Comparison of ENCODE assay signal across 24 cellular contexts in genomic region chr5:14793851-14794250, GRCh38.
"Had no signal": no experiment of that assay in that cellular context is flagged by ENCODE, and none has a peak within 500 bp of the region (broad histone marks: within the 10 kb centered on the region; RNA-seq: fewer than 3 reads in every experiment).

No MANE protein-coding gene starts in this region.

- H3K4me1 ChIP-seq: foreskin keratinocyte, transverse colon, uterus had no signal

- H3K27ac ChIP-seq: ascending aorta, epithelial cell of prostate, foreskin keratinocyte, transverse colon, uterus had no signal

- H3K9me3 Mint-ChIP-seq: activated CD4-positive, alpha-beta memory T cell treated with anti-CD3 and anti-CD28 coated beads, Interleukin-2, amount 10 ng/mL, durations not matched to agents 7 days and 5 days; activated naive CD8-positive, alpha-beta T cell treated with anti-CD3 and anti-CD28 coated beads, Interleukin-2, amount 50 U/mL, for 24 hours; activated T-helper 17 cell treated with anti-CD3 and anti-CD28 coated beads, Interleukin-2, amount 50 U/mL, for 72 hours; nephron; T-helper 2 cell treated with Interferon-gamma antibody and Interleukin-4, amounts not matched to agents 5 μg/mL and 100 μg/mL, for 36 hours had no signal

- H3K27me3 Mint-ChIP-seq: activated CD4-positive, alpha-beta memory T cell treated with anti-CD3 and anti-CD28 coated beads, Interleukin-2, amount 10 ng/mL, durations not matched to agents 7 days and 5 days; activated naive CD8-positive, alpha-beta T cell treated with anti-CD3 and anti-CD28 coated beads, Interleukin-2, amount 50 U/mL, for 24 hours; activated T-helper 17 cell treated with anti-CD3 and anti-CD28 coated beads, Interleukin-2, amount 50 U/mL, for 72 hours had no signal

- H3K27ac Mint-ChIP-seq: activated CD4-positive, alpha-beta memory T cell treated with anti-CD3 and anti-CD28 coated beads, Interleukin-2, amount 10 ng/mL, durations not matched to agents 7 days and 5 days; activated naive CD8-positive, alpha-beta T cell treated with anti-CD3 and anti-CD28 coated beads, Interleukin-2, amount 50 U/mL, for 24 hours; activated T-helper 17 cell treated with anti-CD3 and anti-CD28 coated beads, Interleukin-2, amount 50 U/mL, for 72 hours; nephron; T-helper 2 cell treated with Interferon-gamma antibody and Interleukin-4, amounts not matched to agents 5 μg/mL and 100 μg/mL, for 36 hours had no signal

- H3K27me3 ChIP-seq: ascending aorta, foreskin keratinocyte, transverse colon, uterus had no signal

- ATAC-seq: activated naive CD8-positive, alpha-beta T cell treated with anti-CD3 and anti-CD28 coated beads, Interleukin-2, amount 50 U/mL, for 24 hours; activated T-helper 17 cell treated with anti-CD3 and anti-CD28 coated beads, Interleukin-2, amount 50 U/mL, for 72 hours; foreskin keratinocyte had no signal

- DNase-seq: activated CD4-positive, alpha-beta memory T cell treated with anti-CD3 and anti-CD28 coated beads, Interleukin-2, amount 10 ng/mL, durations not matched to agents 7 days and 5 days; activated CD4-positive, alpha-beta T cell treated with anti-CD3 and anti-CD28 coated beads for 48 hours; activated CD4-positive, CD25-positive, alpha-beta regulatory T cell; activated naive CD4-positive, alpha-beta T cell treated with Interleukin-2 at 50 U/mL for 16 hours; activated naive CD8-positive, alpha-beta T cell treated with anti-CD3 and anti-CD28 coated beads, Interleukin-2, amount 50 U/mL, for 24 hours; activated T-cell treated with anti-CD3 and anti-CD28 coated beads, Interleukin-2, amount 50 U/mL, for 1 hour; foreskin keratinocyte; glutamatergic neuron; hypothalamus; islet precursor cell; occipital lobe; retina; stimulated activated CD4-positive, alpha-beta T cell treated with anti-CD3 and anti-CD28 coated beads, Interleukin-12 subunit alpha, Interleukin-12 subunit beta, amount 100 ng/mL, for 4 hours; stimulated activated CD4-positive, alpha-beta T cell treated with anti-CD3 and anti-CD28 coated beads, Interleukin-1b, Interleukin-23, amount 100 ng/mL, for 48 hours; stimulated activated CD8-positive, alpha-beta memory T cell treated with anti-CD3 and anti-CD28 coated beads, Interleukin-4, amount 100 ng/mL, for 48 hours; stimulated activated naive CD4-positive, alpha-beta T cell treated with Interleukin-2 at 50 U/mL for 16 hours; transverse colon; uterus had no signal

- H3K4me3 ChIP-seq: ascending aorta, lung, transverse colon, uterus had no signal

- H3K4me3 Mint-ChIP-seq: activated CD4-positive, alpha-beta memory T cell treated with anti-CD3 and anti-CD28 coated beads, Interleukin-2, amount 10 ng/mL, durations not matched to agents 7 days and 5 days; activated naive CD8-positive, alpha-beta T cell treated with anti-CD3 and anti-CD28 coated beads, Interleukin-2, amount 50 U/mL, for 24 hours; activated T-helper 17 cell treated with anti-CD3 and anti-CD28 coated beads, Interleukin-2, amount 50 U/mL, for 72 hours; nephron had no signal

- H3K9me3 ChIP-seq: ascending aorta, transverse colon, uterus had no signal

- H3K36me3 ChIP-seq: uterus had no signal
